12 cellular contexts compared by ENCODE assay signal in genomic region chr19:31253816-31254551, GRCh38.
A peak's percentile ranks its signal among the peaks of the same experiment; 100 is the strongest.
DNase-seq lines count a peak whose midpoint lies in the region; ATAC-seq and TF ChIP-seq lines count a peak whose summit lies in the region.
"Had no signal": no experiment of that assay in that cellular context is flagged by ENCODE, and none has a peak within 500 bp of the region (broad histone marks: within the 10 kb centered on the region; RNA-seq: fewer than 3 reads in every experiment).

No MANE protein-coding gene starts in this region.

- TF ChIP-seq EP300 in gastroesophageal sphincter (IDR thresholded peaks at IDR 0.05): no peak

- intact Hi-C loops in sciatic nerve (cut with DNase I): no loop called here

- H3K4me1 ChIP-seq in HEK293 (ENCODE audit: control insufficient read depth, insufficient read depth, low read length) (peaks cover 10% of the 10 kb centered on the region), gastroesophageal sphincter (peaks cover 0 to 10% (median 0%) of the 10 kb centered on the region in 3 donors)

- no peak for TF ChIP-seq POLR2A in gastroesophageal sphincter (IDR thresholded peaks at IDR 0.05)

- H3K4me1 Mint-ChIP-seq in T-helper 17 cell: no peaks in the 10 kb centered on the region

- H3K36me3 ChIP-seq in HEK293 (ENCODE audit: control insufficient read depth in 2 of 2, insufficient read depth in 1 of 2, low read length in 2 of 2) (no peaks in the 10 kb centered on the region), gastroesophageal sphincter (no peaks in the 10 kb centered on the region)
- H3K36me3 ChIP-seq: thoracic aorta had no signal

- no peak overlapping the region for H3K27ac ChIP-seq in HEK293 (ENCODE audit: extremely low read depth, low read depth, low read length)
- no peak overlapping the region for H3K27ac ChIP-seq in gastroesophageal sphincter
- H3K27ac ChIP-seq: thoracic aorta had no signal

- no peaks in the 10 kb centered on the region for H3K27me3 ChIP-seq in gastroesophageal sphincter

- H3K4me3 ChIP-seq in HEK293 (ENCODE audit: low read depth, low read length): no peak overlapping the region
- no peak overlapping the region for H3K4me3 ChIP-seq in gastroesophageal sphincter
- H3K4me3 ChIP-seq: thoracic aorta had no signal

- DNase-seq in RPMI8226: peak; percentile 22
- no peak for DNase-seq in sciatic nerve (ENCODE audit: low spot score)
- DNase-seq in T-helper 17 cell: no peak
- no peak for DNase-seq in stimulated activated CD4-positive, alpha-beta T cell treated with anti-CD3 and anti-CD28 coated beads, Interleukin-4, amount 100 ng/mL, for 24 hours
- no peak for DNase-seq in NCI-H1092 treated with DMSO at 0.1 percent for 48 hours (lab: John Stamatoyannopoulos, UW)
- DNase-seq: activated naive CD4-positive, alpha-beta T cell; MM.1S had no signal

- H3K36me3 Mint-ChIP-seq in T-helper 17 cell (ENCODE audit: low read depth): no peaks in the 10 kb centered on the region

- CTCF ChIA-PET in HEK293 (lab: Yijun Ruan, JAX): interaction anchor here (0.5 to 1.2 kb wide), 5 partner anchors 25 to 681 kb away, joined by 3 to 6 read pairs (median 4); no protein-coding TSS in a partner anchor

- H3K27me3 Mint-ChIP-seq in T-helper 17 cell: peaks cover 20% of the 10 kb centered on the region

- POLR2A ChIA-PET in HEK293 (lab: Yijun Ruan, JAX): interaction anchor here (0.6 to 1.3 kb wide), 2 partner anchors 10 to 200 kb away, joined by 3 to 4 read pairs; no protein-coding TSS in a partner anchor

- H3K9me3 ChIP-seq in HEK293 (ENCODE audit: control insufficient read depth, insufficient read depth, low read depth, low read length): no peaks in the 10 kb centered on the region; the same call in 1 of the 2 replicates
- no peaks in the 10 kb centered on the region for H3K9me3 ChIP-seq in gastroesophageal sphincter
- H3K9me3 ChIP-seq in T-helper 17 cell (ENCODE audit: control insufficient read depth, low read length, poor library complexity, severe bottlenecking): no peaks in the 10 kb centered on the region
- H3K9me3 ChIP-seq: thoracic aorta had no signal

- H3K4me3 Mint-ChIP-seq in T-helper 17 cell: no peak overlapping the region

- TF ChIP-seq CTCF in HEK293 (tag by site-specific recombination; IDR thresholded peaks at IDR 0.05) (no peak), gastroesophageal sphincter (IDR thresholded peaks at IDR 0.05) (no peak)

- ATAC-seq in gastroesophageal sphincter (peak; percentile 20), sciatic nerve (peak; percentile 59), HG03045 (IDR thresholded peaks at IDR 0.05; ENCODE audit: unreplicated experiment) (no peak), T-helper 17 cell (no peak)
- ATAC-seq: Right ventricle myocardium inferior had no signal

- 49 to 61% methylated on average over 4 to 5 of the region's 9 CpGs for WGBS in gastroesophageal sphincter (ENCODE audit: low coverage in 1 of 2), 2 donors

- H3K27ac Mint-ChIP-seq in T-helper 17 cell: no peak overlapping the region

TF ChIP-seq in HEK293, 187 proteins besides CTCF, POLR2A, EP300 and RAD21 (continues in another document):
- peak; percentile 64; the same call in 1 of the 2 replicates for TF ChIP-seq SCRT2 (tag by site-specific recombination; IDR thresholded peaks at IDR 0.05)
- no peak for TF ChIP-seq TSHZ1 (tag by site-specific recombination; IDR thresholded peaks at IDR 0.05; ENCODE audit: borderline replicate concordance)
- TF ChIP-seq ZNF121 (tag by site-specific recombination; IDR thresholded peaks at IDR 0.05): no peak
- TF ChIP-seq ZNF2 (tag by site-specific recombination; IDR thresholded peaks at IDR 0.05): no peak
- TF ChIP-seq ZFP69B (tag by site-specific recombination; IDR thresholded peaks at IDR 0.05): peak; percentile 49; the same call in 1 of the 2 replicates
- no peak for TF ChIP-seq ZNF398 (tag by site-specific recombination; IDR thresholded peaks at IDR 0.05)
- no peak for TF ChIP-seq RBAK (tag by site-specific recombination; IDR thresholded peaks at IDR 0.05)
- TF ChIP-seq ZNF302 (tag by site-specific recombination; IDR thresholded peaks at IDR 0.05; ENCODE audit: low read depth): no peak
- no peak for TF ChIP-seq ZNF626 (tag by site-specific recombination; IDR thresholded peaks at IDR 0.05)
- no peak for TF ChIP-seq ZBTB11 (tag by site-specific recombination; conservative IDR thresholded peaks at IDR 0.05; ENCODE audit: low read depth)
- TF ChIP-seq ZBTB8A (tag by site-specific recombination; IDR thresholded peaks at IDR 0.05): no peak
- no peak for TF ChIP-seq ZNF362 (tag by site-specific recombination; IDR thresholded peaks at IDR 0.05)
- no peak for TF ChIP-seq ZSCAN16 (tag by site-specific recombination; IDR thresholded peaks at IDR 0.05)
- TF ChIP-seq ZNF510 (tag by site-specific recombination; IDR thresholded peaks at IDR 0.05; ENCODE audit: insufficient replicate concordance): no peak
- no peak for TF ChIP-seq ZNF830 (tag by site-specific recombination; IDR thresholded peaks at IDR 0.05; ENCODE audit: low read depth)
- TF ChIP-seq ZNF629 (tag by site-specific recombination; IDR thresholded peaks at IDR 0.05): no peak
- TF ChIP-seq ZNF600 (tag by site-specific recombination; IDR thresholded peaks at IDR 0.05): peak; percentile 60
- no peak for TF ChIP-seq GLIS2 (tag by site-specific recombination; IDR thresholded peaks at IDR 0.05)

Comparison
In these comparisons a context has a peak if more than half of its experiments do, and no peak if none do; other contexts are left out.
1. ATAC-seq: peak in gastroesophageal sphincter (single experiment) and sciatic nerve (single experiment); none in HG03045 (single experiment) and T-helper 17 cell (single experiment).